Comparison of ENCODE assay signal across 9 cellular contexts in the genomic region with DNA sequence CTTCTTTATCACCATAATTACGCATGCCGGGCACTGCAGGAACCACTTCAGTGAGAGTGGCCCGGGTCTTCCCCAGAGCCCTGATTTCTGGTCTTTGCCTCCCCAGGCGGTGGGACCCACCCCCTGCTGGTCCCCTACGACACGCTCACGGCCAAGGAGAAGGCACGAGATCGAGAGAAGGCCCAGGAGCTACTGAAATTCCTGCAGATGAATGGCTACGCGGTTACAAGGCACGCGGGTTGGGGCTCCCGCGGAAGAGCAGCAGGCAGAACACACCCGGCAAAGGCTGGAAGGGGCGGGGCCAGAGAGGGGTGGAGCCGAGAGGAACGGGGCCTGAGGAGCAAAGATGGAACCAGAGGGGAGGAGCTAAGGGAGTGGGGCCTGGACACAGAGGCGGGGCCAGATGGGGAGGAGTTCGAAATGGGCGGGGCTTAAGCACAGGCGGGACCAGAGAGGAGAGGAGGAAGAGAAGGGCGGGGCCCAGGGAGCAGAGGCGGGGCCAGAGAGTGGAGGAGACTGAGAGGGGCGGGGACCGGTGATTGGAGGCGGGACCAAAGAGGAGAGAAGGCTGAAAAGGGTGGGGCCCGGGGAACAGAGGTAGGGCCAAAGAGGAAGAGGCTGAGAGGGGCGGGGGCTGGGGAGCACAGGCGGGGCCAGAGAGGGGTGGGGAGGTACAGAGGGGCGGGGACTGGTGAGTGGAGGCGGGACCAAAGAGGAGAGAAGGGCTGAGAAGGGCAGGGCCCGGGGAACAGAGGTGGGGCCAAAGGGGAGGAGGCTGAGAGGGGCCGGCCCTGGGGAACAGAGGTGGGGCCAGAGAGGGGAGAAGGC.
DNase-seq lines count a peak whose midpoint lies in the region; ATAC-seq and TF ChIP-seq lines count a peak whose summit lies in the region.
"Had no signal": no experiment of that assay in that cellular context is flagged by ENCODE, and none has a peak within 500 bp of the region (broad histone marks: within the 10 kb centered on the region; RNA-seq: fewer than 3 reads in every experiment).

No MANE protein-coding gene starts in this region.

- WGBS in trophoblast cell (ENCODE audit: extremely low coverage, insufficient coverage, insufficient read length): no CpG with 5 or more reads among the region's 35 CpGs

- no peak for TF ChIP-seq CTCF in foreskin fibroblast (IDR thresholded peaks at IDR 0.05; ENCODE audit: low read depth, low read length)

- H3K4me2 ChIP-seq in trophoblast cell (ENCODE audit: low read length): no peak overlapping the region

- H2AK5ac ChIP-seq in trophoblast cell (ENCODE audit: low read length): no peak overlapping the region

- H3K27ac ChIP-seq in trophoblast cell (ENCODE audit: low read depth, low read length): no peak overlapping the region
- H3K27ac ChIP-seq: VCaP had no signal

- no peaks in the 10 kb centered on the region for H3K4me1 ChIP-seq in trophoblast cell (ENCODE audit: control insufficient read depth in 1 of 2, insufficient read depth in 2 of 2, low read length in 2 of 2)

- H3K79me1 ChIP-seq in trophoblast cell (ENCODE audit: low read length): no peaks in the 10 kb centered on the region

- no peak overlapping the region for H4K8ac ChIP-seq in trophoblast cell (ENCODE audit: low read depth, low read length)

- H3K27me3 ChIP-seq in trophoblast cell (ENCODE audit: insufficient read depth, low read length): no peaks in the 10 kb centered on the region

- ATAC-seq in HG02798 (IDR thresholded peaks at IDR 0.05; ENCODE audit: poor library complexity, unreplicated experiment): peak; percentile 54
- ATAC-seq in HG03520 (IDR thresholded peaks at IDR 0.05; ENCODE audit: unreplicated experiment): no peak
- ATAC-seq in HG02642 (IDR thresholded peaks at IDR 0.05; ENCODE audit: poor library complexity, unreplicated experiment): no peak

- H4K91ac ChIP-seq in trophoblast cell (ENCODE audit: low read depth, low read length): no peak overlapping the region

- H2BK12ac ChIP-seq in trophoblast cell (ENCODE audit: low read length): no peak overlapping the region

- no peak overlapping the region for H2BK120ac ChIP-seq in trophoblast cell (ENCODE audit: insufficient read depth, low read length, poor library complexity)

- H3K23ac ChIP-seq in trophoblast cell (ENCODE audit: low read length): no peak overlapping the region

- no peaks in the 10 kb centered on the region for H3K79me2 ChIP-seq in trophoblast cell (ENCODE audit: control insufficient read depth, insufficient read depth, low read length, poor library complexity)

- H3K18ac ChIP-seq in trophoblast cell (ENCODE audit: low read length): no peak overlapping the region

- no peaks in the 10 kb centered on the region for H3K36me3 ChIP-seq in trophoblast cell (ENCODE audit: control insufficient read depth in 1 of 2, insufficient read depth in 2 of 2, low read length in 2 of 2)

- no peak overlapping the region for H3K14ac ChIP-seq in trophoblast cell (ENCODE audit: low read length)

- H3K4me3 ChIP-seq in foreskin fibroblast (ENCODE audit: low read depth in 1 of 2, low read length in 2 of 2) (no peak overlapping the region), trophoblast cell (ENCODE audit: low read depth, low read length) (no peak overlapping the region)

- DNase-seq in EL: peak; percentile 65
- peak; percentile 84 to 95 for DNase-seq in NOMO-1 (lab: John Stamatoyannopoulos, UW; ENCODE audit: unreplicated experiment in 2 of 2)
- peak; percentile 77 for DNase-seq in activated T-cell treated with anti-CD3 and anti-CD28 coated beads for 1 hour (ENCODE audit: low read depth)
- peak; percentile 2 to 55 for DNase-seq in foreskin fibroblast
- DNase-seq in trophoblast cell: peak; percentile 52 to 81

- H3K9me3 ChIP-seq in trophoblast cell (ENCODE audit: insufficient read depth, low read depth, low read length): peaks cover 2% of the 10 kb centered on the region

- no peak overlapping the region for H3K4ac ChIP-seq in trophoblast cell (ENCODE audit: low read depth, low read length)

- no peak overlapping the region for H2BK5ac ChIP-seq in trophoblast cell (ENCODE audit: low read depth, low read length, poor library complexity)

- H2AFZ ChIP-seq in trophoblast cell (ENCODE audit: insufficient read depth, low read length, poor library complexity): no peak overlapping the region

- no peak overlapping the region for H4K12ac ChIP-seq in trophoblast cell (ENCODE audit: low read depth, low read length)

- H3K9ac ChIP-seq in trophoblast cell (ENCODE audit: low read length): no peak overlapping the region

Comparison
In these comparisons a context has a peak if more than half of its experiments do, and no peak if none do; other contexts are left out.
1. DNase-seq: peak in every context shown above with its lines; median percentile 90 in NOMO-1; 77 in activated T-cell treated with anti-CD3 and anti-CD28 coated beads for 1 hour; 66 in trophoblast cell; 65 in EL; 28 in foreskin fibroblast.